ENCODE assay signal across 1 cellular context in the genomic region with DNA sequence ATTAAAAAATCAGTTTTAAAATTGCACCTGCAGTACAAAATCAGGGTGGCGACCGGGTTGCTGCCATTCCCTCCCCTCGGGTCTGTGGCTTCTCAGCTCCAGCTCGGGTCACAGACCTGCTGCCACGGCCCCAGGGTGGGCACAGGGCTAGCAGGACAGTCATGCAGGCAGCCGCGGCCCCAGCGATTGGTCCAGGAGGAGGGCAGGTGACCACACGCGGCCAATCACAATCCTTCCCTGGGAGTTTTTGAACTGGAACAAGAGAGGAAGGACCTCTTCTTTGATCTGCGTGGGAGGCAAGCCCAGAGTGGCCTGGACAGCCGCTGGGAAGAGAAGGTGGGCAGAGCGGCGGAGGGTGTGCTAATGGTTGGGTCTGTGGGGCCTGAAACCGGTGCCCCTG.
TF ChIP-seq lines count a peak whose summit lies in the region.

No MANE protein-coding gene starts in this region.

TF ChIP-seq in H1, 55 proteins besides CTCF, POLR2A, EP300 and RAD21 (continued from another document):
- no peak for TF ChIP-seq RFX5 (IDR thresholded peaks at IDR 0.05; ENCODE audit: borderline replicate concordance, low read depth, low read length)
- TF ChIP-seq, protein P1, sequence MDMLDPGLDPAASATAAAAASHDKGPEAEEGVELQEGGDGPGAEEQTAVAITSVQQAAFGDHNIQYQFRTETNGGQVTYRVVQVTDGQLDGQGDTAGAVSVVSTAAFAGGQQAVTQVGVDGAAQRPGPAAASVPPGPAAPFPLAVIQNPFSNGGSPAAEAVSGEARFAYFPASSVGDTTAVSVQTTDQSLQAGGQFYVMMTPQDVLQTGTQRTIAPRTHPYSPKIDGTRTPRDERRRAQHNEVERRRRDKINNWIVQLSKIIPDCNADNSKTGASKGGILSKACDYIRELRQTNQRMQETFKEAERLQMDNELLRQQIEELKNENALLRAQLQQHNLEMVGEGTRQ (IDR thresholded peaks at IDR 0.05; ENCODE audit: low read length) = peak; percentile 64; the same call in 1 of the 2 replicates
TF ChIP-seq in H1: peak in this region for 1.
